Comparison of ENCODE assay signal across 18 cellular contexts in genomic region chr21:26099610-26100219, GRCh38.
A peak's percentile ranks its signal among the peaks of the same experiment; 100 is the strongest.
DNase-seq lines count a peak whose midpoint lies in the region; ATAC-seq and TF ChIP-seq lines count a peak whose summit lies in the region.
"Had no signal": no experiment of that assay in that cellular context is flagged by ENCODE, and none has a peak within 500 bp of the region (broad histone marks: within the 10 kb centered on the region; RNA-seq: fewer than 3 reads in every experiment).

No MANE protein-coding gene starts in this region.

- H3K4me3 ChIP-seq in heart right ventricle, result no peak overlapping the region
- H3K4me3 ChIP-seq: stomach had no signal

- no peak for ATAC-seq in GM18858 (IDR thresholded peaks at IDR 0.05; ENCODE audit: unreplicated experiment)
- ATAC-seq in heart right ventricle, result no peak
- ATAC-seq in HG03045 (IDR thresholded peaks at IDR 0.05; ENCODE audit: unreplicated experiment), result no peak
- ATAC-seq in HG02938 (IDR thresholded peaks at IDR 0.05; ENCODE audit: unreplicated experiment), result no peak
- ATAC-seq: left ventricle myocardium superior; natural killer cell treated with Interleukin-12 subunit alpha and Interleukin-12 subunit beta and Interleukin-15 and Interleukin-18, amount 100 ng/mL, for 72 hours; sciatic nerve; SK-N-SH treated with all-trans-retinoic acid at 6 μM for 48 hours had no signal

- DNase-seq in AG20443 (ENCODE audit: low spot score), result peak; percentile 65
- peak; percentile 43 for DNase-seq in NCI-H1092 (lab: John Stamatoyannopoulos, UW)
- DNase-seq in SIG-M5 (lab: John Stamatoyannopoulos, UW), result peak; percentile 17
- peak; percentile 78 for DNase-seq in fibroblast of peridontal ligament (ENCODE audit: extremely low read depth)
- DNase-seq in heart right ventricle, result no peak
- DNase-seq: activated CD8-positive, alpha-beta memory T cell treated with anti-CD3 and anti-CD28 coated beads, Interleukin-2, amount 50 U/mL, for 4 hours; CD4-positive, CD25-positive, alpha-beta regulatory T cell; dermis blood vessel endothelial cell; GF-D8; left ventricle myocardium superior; stomach had no signal

- H3K9me3 ChIP-seq in heart right ventricle, result peaks cover 0 to 6% (median 0%) of the 10 kb centered on the region in 11 donors
- H3K9me3 ChIP-seq: stomach had no signal

- peaks cover 0 to 22% (median 0%) of the 10 kb centered on the region in 9 donors for H3K4me1 ChIP-seq in heart right ventricle

- H3K27me3 ChIP-seq in heart right ventricle, result no peaks in the 10 kb centered on the region
- H3K27me3 ChIP-seq: stomach had no signal

- peaks cover 0 to 8% (median 0%) of the 10 kb centered on the region in 9 donors for H3K36me3 ChIP-seq in heart right ventricle

- TF ChIP-seq CTCF in heart right ventricle (IDR thresholded peaks at IDR 0.05), result no peak

- intact Hi-C loops in heart right ventricle (cut with DNase I), result no loop called here

- H3K27ac ChIP-seq in heart right ventricle, result no peak overlapping the region
- H3K27ac ChIP-seq: KMS-11, stomach had no signal

- WGBS in heart right ventricle, 2 donors, result 74 to 80% methylated on average over 7 of the region's 7 CpGs

Comparison
In these comparisons a context has a peak if more than half of its experiments do, and no peak if none do; other contexts are left out.
1. DNase-seq: peak in AG20443 (single experiment), NCI-H1092 (single experiment), SIG-M5 (single experiment) and fibroblast of peridontal ligament (single experiment); none in heart right ventricle (0 of 2).